9 cellular contexts compared by ENCODE assay signal in the genomic region with DNA sequence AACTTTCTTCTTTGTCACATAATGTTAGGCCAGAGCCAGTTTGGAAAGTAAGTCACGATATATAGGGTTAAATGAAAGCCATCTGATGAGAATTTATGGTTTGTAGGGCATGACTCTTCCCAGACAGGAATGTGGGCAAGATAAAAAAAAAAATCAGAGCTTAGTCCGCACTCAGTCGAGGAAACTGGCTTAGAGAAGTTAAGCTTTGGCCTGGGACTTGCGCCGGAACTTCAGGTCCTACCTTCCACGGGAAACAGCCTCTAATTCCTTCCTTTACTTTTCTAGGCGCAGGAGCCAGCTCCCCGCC. TPM values are rescaled to one million over a fixed set of nuclear protein-coding genes. Genes with fewer than 3 reads are reported as not detected.
DNase-seq lines count a peak whose midpoint lies in the region; ATAC-seq and TF ChIP-seq lines count a peak whose summit lies in the region.
"Had no signal": no experiment of that assay in that cellular context is flagged by ENCODE, and none has a peak within 500 bp of the region (broad histone marks: within the 10 kb centered on the region; RNA-seq: fewer than 3 reads in every experiment).

No MANE protein-coding gene starts in this region.

- peaks cover 0 to 43% (median 22%) of the 10 kb centered on the region in 4 donors for H3K4me1 ChIP-seq in tibial artery

- intact Hi-C loops in lower leg skin (cut with DNase I; ENCODE audit: low total_unique reads), result no loop called here
- intact Hi-C loops in tibial artery (cut with DNase I; ENCODE audit: low total_unique reads), result no loop called here

- no peak for DNase-seq in activated T-cell treated with anti-CD3 and anti-CD28 coated beads, Interleukin-2, amount 50 U/mL, for 72 hours
- DNase-seq in activated T-cell treated with anti-CD3 and anti-CD28 coated beads for 4 hours (no peak), astrocyte of the cerebellum (ENCODE audit: low read depth) (no peak), lower leg skin (ENCODE audit: low spot score in 2 of 2) (no peak), tibial artery (no peak), NCI-H524 (lab: John Stamatoyannopoulos, UW) (no peak), UCSD-AML1 (lab: John Stamatoyannopoulos, UW; ENCODE audit: unreplicated experiment) (no peak)
- DNase-seq: NCI-H1436 treated with DMSO at 0.1 percent for 48 hours had no signal

- ATAC-seq in activated T-cell treated with anti-CD3 and anti-CD28 coated beads, Interleukin-2, amount 50 U/mL, for 72 hours (replicated peaks in 1 of 2), result no peak
- ATAC-seq in GM21528 (IDR thresholded peaks at IDR 0.05; ENCODE audit: low FRiP score, unreplicated experiment), result no peak

- no peaks in the 10 kb centered on the region for H3K27me3 Mint-ChIP-seq in activated T-cell treated with anti-CD3 and anti-CD28 coated beads, Interleukin-2, amount 50 U/mL, for 72 hours (ENCODE audit: low read depth)

- H3K27me3 ChIP-seq in tibial artery, result no peaks in the 10 kb centered on the region

- no peak for TF ChIP-seq POLR2A in lower leg skin (IDR thresholded peaks at IDR 0.05)

- 0 to 1% methylated on average over 8 of the region's 8 CpGs for WGBS in lower leg skin, 2 donors

- peak overlapping the region; percentile 79 for H3K27ac Mint-ChIP-seq in activated T-cell treated with anti-CD3 and anti-CD28 coated beads, Interleukin-2, amount 50 U/mL, for 72 hours

- no peaks in the 10 kb centered on the region for H3K9me3 Mint-ChIP-seq in activated T-cell treated with anti-CD3 and anti-CD28 coated beads, Interleukin-2, amount 50 U/mL, for 72 hours

- H3K9me3 ChIP-seq in tibial artery, result no peaks in the 10 kb centered on the region

- peak overlapping the region; percentile 95 to 96 for H3K27ac ChIP-seq in tibial artery

- H3K36me3 Mint-ChIP-seq in activated T-cell treated with anti-CD3 and anti-CD28 coated beads, Interleukin-2, amount 50 U/mL, for 72 hours (ENCODE audit: insufficient read depth in 2 of 2), result peaks cover 6 to 14% of the 10 kb centered on the region in 2 donors

- peak overlapping the region; percentile 82 to 96 for H3K4me3 Mint-ChIP-seq in activated T-cell treated with anti-CD3 and anti-CD28 coated beads, Interleukin-2, amount 50 U/mL, for 72 hours

- H3K36me3 ChIP-seq in tibial artery, result no peaks in the 10 kb centered on the region

- in situ Hi-C loops in astrocyte of the cerebellum (cut with HindIII; ENCODE audit: low sequenced_read_pairs), result no loop called here

- H3K4me1 Mint-ChIP-seq in activated T-cell treated with anti-CD3 and anti-CD28 coated beads, Interleukin-2, amount 50 U/mL, for 72 hours (ENCODE audit: low read depth), result peaks cover 48% of the 10 kb centered on the region

- TF ChIP-seq CTCF in astrocyte of the cerebellum (IDR thresholded peaks at IDR 0.05; ENCODE audit: low read depth, low read length, missing control alignments) (no peak), lower leg skin (IDR thresholded peaks at IDR 0.05) (no peak), tibial artery (IDR thresholded peaks at IDR 0.05) (no peak)

- H3K4me3 ChIP-seq in astrocyte of the cerebellum (ENCODE audit: low read depth, low read length) (peak overlapping the region; percentile 93), lower leg skin (ENCODE audit: low read depth, poor library complexity, severe bottlenecking) (peak overlapping the region; percentile 86), tibial artery (peak overlapping the region; percentile 94 to 96)

RNA-seq across cellular contexts. Expression of a gene that starts 0.5 kb away (rescaled TPM):
- 10 to 100 TPM; 13.9 to 16.7 TPM for total RNA-seq in activated T-cell treated with anti-CD3 and anti-CD28 coated beads, Interleukin-2, amount 50 U/mL, for 72 hours
- total RNA-seq in lower leg skin, result 10 to 100 TPM; 16.9 to 24.1 (median 18.6) TPM

RNA-seq across cellular contexts. Expression of a gene that starts 1.0 kb away (rescaled TPM):
- 10 to 100 TPM; 13.8 to 16.0 TPM for total RNA-seq in activated T-cell treated with anti-CD3 and anti-CD28 coated beads, Interleukin-2, amount 50 U/mL, for 72 hours
- total RNA-seq in lower leg skin, result 10 to 100 TPM; 18.7 to 23.4 (median 20.5) TPM
